ENCODE assay signal across 25 cellular contexts in the genomic region with DNA sequence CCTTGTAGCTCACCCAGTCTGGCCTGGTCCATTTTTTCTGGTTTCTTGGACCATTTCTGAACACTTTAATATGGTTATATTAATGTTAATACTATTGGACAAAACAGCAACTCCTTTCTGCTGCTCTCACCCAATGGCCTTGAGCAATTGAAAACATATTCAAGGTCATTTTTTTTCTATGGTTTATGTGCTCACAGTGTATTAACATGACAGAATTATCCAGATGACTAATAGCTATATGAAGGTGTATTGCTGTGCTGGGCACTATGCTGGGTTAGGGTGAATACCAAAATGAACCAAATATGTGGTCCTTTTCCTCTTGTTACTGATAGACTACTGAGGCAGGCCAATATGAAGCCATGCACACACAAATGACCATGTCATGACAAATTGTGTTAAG.
"Had no signal": no experiment of that assay in that cellular context is flagged by ENCODE, and none has a peak within 500 bp of the region (broad histone marks: within the 10 kb centered on the region; RNA-seq: fewer than 3 reads in every experiment).

No MANE protein-coding gene starts in this region.

- H3K27ac Mint-ChIP-seq: memory B cell; natural killer cell; stimulated activated effector memory CD8-positive, alpha-beta T cell treated with anti-CD3 and anti-CD28 coated beads, Interleukin-12 subunit alpha, Interleukin-12 subunit beta, amount 100 ng/mL, for 72 hours had no signal

- H3K9me3 Mint-ChIP-seq: memory B cell; stimulated activated effector memory CD8-positive, alpha-beta T cell treated with anti-CD3 and anti-CD28 coated beads, Interleukin-12 subunit alpha, Interleukin-12 subunit beta, amount 100 ng/mL, for 72 hours had no signal

- H3K27me3 ChIP-seq: foreskin keratinocyte, hepatocyte, neutrophil, sigmoid colon, stomach, thyroid gland, upper lobe of left lung, uterus had no signal

- H3K79me2 ChIP-seq: hepatocyte, parathyroid adenoma had no signal

- H3K27ac ChIP-seq: coronary artery, esophagus muscularis mucosa, foreskin keratinocyte, gastroesophageal sphincter, heart left ventricle, hepatocyte, neutrophil, parathyroid adenoma, prostate gland, sigmoid colon, stomach, thyroid gland, upper lobe of left lung, uterus had no signal

- DNase-seq: effector memory CD4-positive, alpha-beta T cell; foreskin keratinocyte; heart left ventricle; kidney; natural killer cell; right cardiac atrium; sigmoid colon; stimulated activated CD4-positive, alpha-beta T cell treated with anti-CD3 and anti-CD28 coated beads, Interleukin-2, amount 100 ng/mL, for 24 hours; stimulated activated CD4-positive, alpha-beta T cell treated with anti-CD3 and anti-CD28 coated beads, Interleukin-4, amount 100 ng/mL, for 24 hours; stimulated activated naive CD4-positive, alpha-beta T cell treated with Interleukin-2 at 50 U/mL for 16 hours; stomach; thyroid gland; upper lobe of left lung; uterus had no signal

- ATAC-seq: foreskin keratinocyte; gastroesophageal sphincter; heart left ventricle; left lobe of liver; natural killer cell; right cardiac atrium; stimulated activated effector memory CD8-positive, alpha-beta T cell treated with anti-CD3 and anti-CD28 coated beads, Interleukin-12 subunit alpha, Interleukin-12 subunit beta, amount 100 ng/mL, for 72 hours had no signal

- H3K4me3 Mint-ChIP-seq: memory B cell; natural killer cell; stimulated activated effector memory CD8-positive, alpha-beta T cell treated with anti-CD3 and anti-CD28 coated beads, Interleukin-12 subunit alpha, Interleukin-12 subunit beta, amount 100 ng/mL, for 72 hours had no signal

- H3K4me1 Mint-ChIP-seq: memory B cell; natural killer cell; stimulated activated effector memory CD8-positive, alpha-beta T cell treated with anti-CD3 and anti-CD28 coated beads, Interleukin-12 subunit alpha, Interleukin-12 subunit beta, amount 100 ng/mL, for 72 hours had no signal

- H3K36me3 Mint-ChIP-seq: memory B cell; natural killer cell; stimulated activated effector memory CD8-positive, alpha-beta T cell treated with anti-CD3 and anti-CD28 coated beads, Interleukin-12 subunit alpha, Interleukin-12 subunit beta, amount 100 ng/mL, for 72 hours had no signal

- H3K36me3 ChIP-seq: esophagus muscularis mucosa, gastroesophageal sphincter, heart left ventricle, neutrophil, prostate gland, sigmoid colon, stomach, thyroid gland, upper lobe of left lung, uterus had no signal

- H3K9ac ChIP-seq: parathyroid adenoma had no signal

- H3K9me3 ChIP-seq: esophagus muscularis mucosa, gastroesophageal sphincter, heart left ventricle, neutrophil, prostate gland, sigmoid colon, stomach, thyroid gland, upper lobe of left lung, uterus had no signal

- H3K4me3 ChIP-seq: coronary artery, esophagus muscularis mucosa, gastroesophageal sphincter, heart left ventricle, hepatocyte, lung, prostate gland, sigmoid colon, stomach, thyroid gland, upper lobe of left lung, uterus had no signal

- H3K4me1 ChIP-seq: parathyroid adenoma, prostate gland, thyroid gland, upper lobe of left lung, uterus had no signal

- H3K4me2 ChIP-seq: hepatocyte had no signal

- H3K27me3 Mint-ChIP-seq: memory B cell had no signal

- H2AFZ ChIP-seq: hepatocyte, parathyroid adenoma had no signal
